Comparison of ENCODE assay signal across 13 cellular contexts in the genomic region with DNA sequence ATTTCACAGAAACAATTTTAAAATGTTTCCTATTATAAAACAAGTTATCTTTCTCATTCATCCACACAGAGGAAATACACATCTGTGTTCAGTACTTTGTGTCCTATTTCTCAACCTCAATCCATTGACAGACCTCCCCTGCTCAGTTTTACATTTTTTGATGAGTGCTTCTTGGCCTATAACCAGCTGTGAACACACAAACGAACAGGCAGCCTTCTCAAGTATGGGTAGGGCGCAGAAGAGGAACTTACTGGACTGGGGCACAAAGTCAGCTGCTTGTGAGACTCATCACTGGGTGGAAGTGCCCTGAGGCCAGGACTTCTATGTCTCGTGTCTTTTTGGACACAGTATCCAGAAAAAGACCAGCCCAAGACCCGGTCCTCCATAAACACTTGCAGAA. TPM values are rescaled to one million over a fixed set of nuclear protein-coding genes. Genes with fewer than 3 reads are reported as not detected.
DNase-seq lines count a peak whose midpoint lies in the region; ATAC-seq and TF ChIP-seq lines count a peak whose summit lies in the region.
"Had no signal": no experiment of that assay in that cellular context is flagged by ENCODE, and none has a peak within 500 bp of the region (broad histone marks: within the 10 kb centered on the region; RNA-seq: fewer than 3 reads in every experiment).

No MANE protein-coding gene starts in this region.

- H3K4me2 ChIP-seq in Karpas-422 (ENCODE audit: low read depth, low read length, poor library complexity, severe bottlenecking) = no peak overlapping the region

- H3K36me3 ChIP-seq in Karpas-422 (ENCODE audit: insufficient read depth, low read length) = no peaks in the 10 kb centered on the region
- no peaks in the 10 kb centered on the region for H3K36me3 ChIP-seq in adipocyte (ENCODE audit: control insufficient read depth, insufficient read depth, low read length, severe bottlenecking)
- no peaks in the 10 kb centered on the region for H3K36me3 ChIP-seq in gastroesophageal sphincter
- no peaks in the 10 kb centered on the region for H3K36me3 ChIP-seq in stomach

- H3K27ac ChIP-seq in Karpas-422 (ENCODE audit: low read length) (no peak overlapping the region), gastroesophageal sphincter (peak overlapping the region in 3 of 4 donors; percentile 67 to 90 (median 87)), stomach (peak overlapping the region in 4 of 5 donors; percentile 84 to 96 (median 93)), substantia nigra (ENCODE audit: low read depth, low read length, poor library complexity, severe bottlenecking) (no peak overlapping the region)
- H3K27ac ChIP-seq: foreskin keratinocyte had no signal

- H3K4me1 ChIP-seq in Karpas-422 (ENCODE audit: low read length) (peaks cover 48% of the 10 kb centered on the region), adipocyte (ENCODE audit: control insufficient read depth, insufficient read depth, low read length) (peaks cover 61% of the 10 kb centered on the region), gastroesophageal sphincter (peaks cover 4 to 83% (median 29%) of the 10 kb centered on the region in 3 donors), stomach (peaks cover 55 to 84% (median 67%) of the 10 kb centered on the region in 4 donors)

- no peak for TF ChIP-seq CTCF in gastroesophageal sphincter (IDR thresholded peaks at IDR 0.05)
- no peak for TF ChIP-seq CTCF in stomach (IDR thresholded peaks at IDR 0.05)

- H3K4me3 ChIP-seq in Karpas-422 (ENCODE audit: low read length) (no peak overlapping the region), adipocyte (ENCODE audit: low read length) (no peak overlapping the region), gastroesophageal sphincter (no peak overlapping the region), stomach (no peak overlapping the region)

- H3K9me3 ChIP-seq in Karpas-422 (ENCODE audit: low read length) (no peaks in the 10 kb centered on the region), adipocyte (ENCODE audit: control insufficient read depth, low read length) (no peaks in the 10 kb centered on the region), gastroesophageal sphincter (no peaks in the 10 kb centered on the region), stomach (no peaks in the 10 kb centered on the region)

- H3K9me2 ChIP-seq in Karpas-422 (replicated peaks; ENCODE audit: insufficient read depth, low read length) = no peaks in the 10 kb centered on the region

- H2AFZ ChIP-seq in Karpas-422 (ENCODE audit: low read length) = no peak overlapping the region

- peak; percentile 4 for ATAC-seq in gastroesophageal sphincter
- ATAC-seq in HG03095 (IDR thresholded peaks at IDR 0.05; ENCODE audit: unreplicated experiment) = no peak
- ATAC-seq: foreskin keratinocyte had no signal

- H3K9ac ChIP-seq in Karpas-422 (ENCODE audit: low read length) (no peak overlapping the region), adipocyte (ENCODE audit: low read length) (peak overlapping the region; percentile 65)

- TF ChIP-seq POLR2A in gastroesophageal sphincter (IDR thresholded peaks at IDR 0.05) (no peak), stomach (IDR thresholded peaks at IDR 0.05) (no peak)

- no peaks in the 10 kb centered on the region for H3K79me2 ChIP-seq in Karpas-422 (ENCODE audit: low read length)

- no peaks in the 10 kb centered on the region for H4K20me1 ChIP-seq in Karpas-422 (ENCODE audit: insufficient read depth, low read depth, low read length)

- DNase-seq in Karpas-422 (peak; percentile 68), adipocyte (ENCODE audit: low read depth) (peak; percentile 94), stomach (no peak), substantia nigra (lab: John Stamatoyannopoulos, UW) (no peak), hippocampal formation (lab: John Stamatoyannopoulos, UW) (no peak), cerebellar cortex (ENCODE audit: low spot score) (no peak)
- DNase-seq: activated naive CD4-positive, alpha-beta T cell treated with Interleukin-2 at 50 U/mL for 16 hours; DND-41; NCI-H526; stimulated activated CD4-positive, alpha-beta T cell treated with anti-CD3 and anti-CD28 coated beads, Interleukin-4, amount 100 ng/mL, for 4 hours had no signal

- intact Hi-C loops in stomach (cut with DNase I; ENCODE audit: low total_unique reads) = no loop called here

- WGBS in gastroesophageal sphincter (ENCODE audit: low coverage in 1 of 2), 2 donors = 61 to 80% methylated on average over 1 to 2 of the region's 4 CpGs
- WGBS in stomach, 5 donors = 49 to 71% (median 61%) methylated on average over 4 of the region's 4 CpGs

- H3K27me3 ChIP-seq in Karpas-422 (ENCODE audit: low read length) = no peaks in the 10 kb centered on the region
- no peaks in the 10 kb centered on the region for H3K27me3 ChIP-seq in adipocyte (replicated peaks; ENCODE audit: control insufficient read depth, insufficient read depth, low read length)
- H3K27me3 ChIP-seq in gastroesophageal sphincter = no peaks in the 10 kb centered on the region
- no peaks in the 10 kb centered on the region for H3K27me3 ChIP-seq in stomach

- no peak for TF ChIP-seq EP300 in gastroesophageal sphincter (IDR thresholded peaks at IDR 0.05)
- TF ChIP-seq EP300 in stomach (IDR thresholded peaks at IDR 0.05) = peak; percentile 18

RNA-seq across cellular contexts. Expression of gene RPS6KA2, which starts 2.8 kb away (rescaled TPM):
- 7.2 and 8.8 TPM in 2 replicates for total RNA-seq in Karpas-422 (2014; rRNA removed; shearing (Covaris generic); ENCODE audit: low replicate concordance)
- total RNA-seq in gastroesophageal sphincter (100 to 1,000 TPM in 1 of 4 donors, 10 to 100 TPM in 3; 55.4 to 119 (median 76.4) TPM), stomach (100 to 1,000 TPM in 1 of 5 donors, 10 to 100 TPM in 4; 35.1 to 150 (median 85.2) TPM)
- 10 to 100 TPM; 10.9 to 60.2 (median 58.0) TPM for polyA plus RNA-seq in stomach

RNA-seq across cellular contexts. Expression of gene RAMACL, which starts 37.8 kb away (rescaled TPM):
- 1.7 and 3.6 TPM in 2 replicates for total RNA-seq in Karpas-422 (2014; rRNA removed; shearing (Covaris generic); ENCODE audit: low replicate concordance)
- total RNA-seq in gastroesophageal sphincter (1 to 10 TPM in 3 of 4 donors, under 1 TPM in 1; 0.27 to 2.5 (median 1.7) TPM), stomach (1 to 10 TPM in 3 of 5 donors, not detected in 2; 3.5 to 9.0 (median 5.5) TPM)
- polyA plus RNA-seq in stomach = under 1 TPM in 2 of 3 donors, not detected in 1; 0.25 to 0.46 TPM

Comparison
In these comparisons a context has a peak if more than half of its experiments do, and no peak if none do; other contexts are left out.
1. DNase-seq: peak in Karpas-422 (single experiment) and adipocyte (single experiment); none in stomach (single experiment), substantia nigra (0 of 49), hippocampal formation (0 of 2) and cerebellar cortex (single experiment).
2. H3K27ac ChIP-seq: peak in gastroesophageal sphincter (3 of 4) and stomach (4 of 5); none in Karpas-422 (single experiment) and substantia nigra (single experiment).